ENCODE assay signal across 1 cellular context in the genomic region with DNA sequence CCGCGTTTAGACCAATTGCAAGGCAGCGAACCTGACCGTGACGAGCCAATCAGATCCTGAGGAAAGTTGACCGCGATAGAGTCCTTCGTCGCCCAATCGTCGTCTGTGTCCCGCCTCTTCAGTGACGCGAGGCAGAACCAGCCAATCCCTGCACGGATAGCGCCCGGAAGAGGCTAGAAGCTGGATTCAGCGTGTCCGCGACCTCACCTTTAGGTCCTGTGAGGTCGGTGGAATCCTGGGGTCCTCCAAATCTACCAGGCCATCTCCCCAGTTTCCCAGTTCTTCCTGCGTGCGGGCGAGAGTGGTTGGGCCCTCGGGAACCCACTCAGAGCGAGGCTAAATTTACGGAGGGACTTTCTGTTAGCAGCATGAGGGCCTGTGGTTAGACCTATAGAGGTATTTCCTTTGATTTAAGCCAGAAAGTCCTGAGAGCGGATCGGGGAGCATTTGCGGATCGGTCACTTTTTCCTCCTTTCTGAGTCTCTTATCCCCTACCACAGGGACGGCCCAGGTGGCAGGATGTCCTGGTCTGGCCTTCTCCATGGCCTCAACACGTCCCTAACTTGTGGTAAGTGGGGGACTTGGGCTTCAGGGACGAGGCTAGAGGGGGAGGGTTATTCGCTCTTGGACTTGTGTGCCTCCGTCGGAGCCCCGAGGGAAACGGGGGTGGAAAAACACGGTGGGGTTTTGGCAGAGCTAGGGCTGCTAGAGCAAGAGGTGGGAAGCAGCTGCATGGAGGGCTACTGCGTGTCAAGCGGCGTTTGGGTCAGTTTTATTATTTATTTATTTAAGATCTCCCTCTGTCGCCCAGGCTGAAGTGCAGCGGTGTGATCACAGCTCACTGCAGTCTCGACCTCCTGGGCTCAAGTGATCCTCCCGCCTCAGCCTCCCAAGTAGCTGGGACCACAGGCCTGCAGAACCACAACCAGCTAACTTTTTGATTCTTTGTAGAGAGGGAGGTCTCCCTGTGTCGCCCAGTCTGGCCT.
TF ChIP-seq lines count a peak whose summit lies in the region.

A gene (plus strand): TSS at position 169 of the 986 bp plus-strand sequence. CDS start 351 bp downstream, at position 520.

TF ChIP-seq in HepG2, 621 proteins besides CTCF, POLR2A, EP300 and RAD21 (continued from another document and continues in another):
- TF ChIP-seq, protein P1, sequence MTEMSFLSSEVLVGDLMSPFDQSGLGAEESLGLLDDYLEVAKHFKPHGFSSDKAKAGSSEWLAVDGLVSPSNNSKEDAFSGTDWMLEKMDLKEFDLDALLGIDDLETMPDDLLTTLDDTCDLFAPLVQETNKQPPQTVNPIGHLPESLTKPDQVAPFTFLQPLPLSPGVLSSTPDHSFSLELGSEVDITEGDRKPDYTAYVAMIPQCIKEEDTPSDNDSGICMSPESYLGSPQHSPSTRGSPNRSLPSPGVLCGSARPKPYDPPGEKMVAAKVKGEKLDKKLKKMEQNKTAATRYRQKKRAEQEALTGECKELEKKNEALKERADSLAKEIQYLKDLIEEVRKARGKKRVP (CRISPR knock-in tag; IDR thresholded peaks at IDR 0.05): no peak
- TF ChIP-seq JDP2 (CRISPR knock-in tag; IDR thresholded peaks at IDR 0.05; ENCODE audit: borderline replicate concordance) (no peak), MEIS2 (CRISPR knock-in tag; IDR thresholded peaks at IDR 0.05) (0 out of 2 replicates have a peak, but pooled peaks have one; percentile 37), PHF21A (CRISPR knock-in tag; IDR thresholded peaks at IDR 0.05) (peak; percentile 65; the same call in 1 of the 2 replicates), ZMAT3 (CRISPR knock-in tag; conservative IDR thresholded peaks at IDR 0.05) (peak; percentile 75; the same call in 1 of the 2 replicates), CREM (IDR thresholded peaks at IDR 0.05) (peak; percentile 86), CREM (CRISPR knock-in tag; IDR thresholded peaks at IDR 0.05) (no peak), RXRB (CRISPR knock-in tag; IDR thresholded peaks at IDR 0.05; ENCODE audit: borderline replicate concordance) (no peak), ATF1 (CRISPR knock-in tag; IDR thresholded peaks at IDR 0.05) (peak; percentile 92), STAG1 (CRISPR knock-in tag; IDR thresholded peaks at IDR 0.05) (no peak), ZNF441 (CRISPR knock-in tag; IDR thresholded peaks at IDR 0.05; ENCODE audit: borderline replicate concordance) (peak; percentile 93), AHR (CRISPR knock-in tag; IDR thresholded peaks at IDR 0.05) (peak; percentile 25; the same call in 1 of the 2 replicates), MXI1 (IDR thresholded peaks at IDR 0.05; ENCODE audit: borderline replicate concordance, low read depth, low read length) (peak; percentile 84; the same call in 1 of the 3 replicates), ASH2L (IDR thresholded peaks at IDR 0.05; ENCODE audit: insufficient read length, low read depth, low read length) (peak; percentile 20), RFX5 (IDR thresholded peaks at IDR 0.05; ENCODE audit: low read depth, low read length) (peak; percentile 64; the same call in 1 of the 2 replicates), CHD2 (IDR thresholded peaks at IDR 0.05; ENCODE audit: low read depth, low read length) (peak; percentile 11; the same call in 1 of the 2 replicates), ZNF432 (CRISPR knock-in tag; IDR thresholded peaks at IDR 0.05; ENCODE audit: borderline replicate concordance) (no peak), RFXAP (CRISPR knock-in tag; IDR thresholded peaks at IDR 0.05; ENCODE audit: borderline replicate concordance) (peak; percentile 56), ZNF713 (CRISPR knock-in tag; IDR thresholded peaks at IDR 0.05) (no peak), ZNF572 (CRISPR knock-in tag; IDR thresholded peaks at IDR 0.05) (0 out of 2 replicates have a peak, but pooled peaks have one; percentile 28), JUNB (CRISPR knock-in tag; IDR thresholded peaks at IDR 0.05; ENCODE audit: borderline replicate concordance) (no peak), SRY (CRISPR knock-in tag; IDR thresholded peaks at IDR 0.05) (no peak), RBM22 (optimal IDR thresholded peaks at IDR 0.05; ENCODE audit: low read length) (no peak), ZNF772 (CRISPR knock-in tag; IDR thresholded peaks at IDR 0.05) (peak; percentile 10; the same call in 1 of the 2 replicates), PAX8 (CRISPR knock-in tag; IDR thresholded peaks at IDR 0.05; ENCODE audit: borderline replicate concordance) (no peak)
- TF ChIP-seq, protein P2, sequence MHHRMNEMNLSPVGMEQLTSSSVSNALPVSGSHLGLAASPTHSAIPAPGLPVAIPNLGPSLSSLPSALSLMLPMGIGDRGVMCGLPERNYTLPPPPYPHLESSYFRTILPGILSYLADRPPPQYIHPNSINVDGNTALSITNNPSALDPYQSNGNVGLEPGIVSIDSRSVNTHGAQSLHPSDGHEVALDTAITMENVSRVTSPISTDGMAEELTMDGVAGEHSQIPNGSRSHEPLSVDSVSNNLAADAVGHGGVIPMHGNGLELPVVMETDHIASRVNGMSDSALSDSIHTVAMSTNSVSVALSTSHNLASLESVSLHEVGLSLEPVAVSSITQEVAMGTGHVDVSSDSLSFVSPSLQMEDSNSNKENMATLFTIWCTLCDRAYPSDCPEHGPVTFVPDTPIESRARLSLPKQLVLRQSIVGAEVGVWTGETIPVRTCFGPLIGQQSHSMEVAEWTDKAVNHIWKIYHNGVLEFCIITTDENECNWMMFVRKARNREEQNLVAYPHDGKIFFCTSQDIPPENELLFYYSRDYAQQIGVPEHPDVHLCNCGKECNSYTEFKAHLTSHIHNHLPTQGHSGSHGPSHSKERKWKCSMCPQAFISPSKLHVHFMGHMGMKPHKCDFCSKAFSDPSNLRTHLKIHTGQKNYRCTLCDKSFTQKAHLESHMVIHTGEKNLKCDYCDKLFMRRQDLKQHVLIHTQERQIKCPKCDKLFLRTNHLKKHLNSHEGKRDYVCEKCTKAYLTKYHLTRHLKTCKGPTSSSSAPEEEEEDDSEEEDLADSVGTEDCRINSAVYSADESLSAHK (CRISPR knock-in tag; IDR thresholded peaks at IDR 0.05; ENCODE audit: borderline replicate concordance): no peak
- TF ChIP-seq, protein P3, sequence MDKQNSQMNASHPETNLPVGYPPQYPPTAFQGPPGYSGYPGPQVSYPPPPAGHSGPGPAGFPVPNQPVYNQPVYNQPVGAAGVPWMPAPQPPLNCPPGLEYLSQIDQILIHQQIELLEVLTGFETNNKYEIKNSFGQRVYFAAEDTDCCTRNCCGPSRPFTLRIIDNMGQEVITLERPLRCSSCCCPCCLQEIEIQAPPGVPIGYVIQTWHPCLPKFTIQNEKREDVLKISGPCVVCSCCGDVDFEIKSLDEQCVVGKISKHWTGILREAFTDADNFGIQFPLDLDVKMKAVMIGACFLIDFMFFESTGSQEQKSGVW (CRISPR knock-in tag; IDR thresholded peaks at IDR 0.05; ENCODE audit: borderline replicate concordance): no peak
- TF ChIP-seq, protein P4, sequence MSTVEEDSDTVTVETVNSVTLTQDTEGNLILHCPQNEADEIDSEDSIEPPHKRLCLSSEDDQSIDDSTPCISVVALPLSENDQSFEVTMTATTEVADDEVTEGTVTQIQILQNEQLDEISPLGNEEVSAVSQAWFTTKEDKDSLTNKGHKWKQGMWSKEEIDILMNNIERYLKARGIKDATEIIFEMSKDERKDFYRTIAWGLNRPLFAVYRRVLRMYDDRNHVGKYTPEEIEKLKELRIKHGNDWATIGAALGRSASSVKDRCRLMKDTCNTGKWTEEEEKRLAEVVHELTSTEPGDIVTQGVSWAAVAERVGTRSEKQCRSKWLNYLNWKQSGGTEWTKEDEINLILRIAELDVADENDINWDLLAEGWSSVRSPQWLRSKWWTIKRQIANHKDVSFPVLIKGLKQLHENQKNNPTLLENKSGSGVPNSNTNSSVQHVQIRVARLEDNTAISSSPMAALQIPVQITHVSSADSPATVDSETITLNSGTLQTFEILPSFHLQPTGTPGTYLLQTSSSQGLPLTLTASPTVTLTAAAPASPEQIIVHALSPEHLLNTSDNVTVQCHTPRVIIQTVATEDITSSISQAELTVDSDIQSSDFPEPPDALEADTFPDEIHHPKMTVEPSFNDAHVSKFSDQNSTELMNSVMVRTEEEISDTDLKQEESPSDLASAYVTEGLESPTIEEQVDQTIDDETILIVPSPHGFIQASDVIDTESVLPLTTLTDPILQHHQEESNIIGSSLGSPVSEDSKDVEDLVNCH (CRISPR knock-in tag; IDR thresholded peaks at IDR 0.05): no peak
- TF ChIP-seq, protein P5, sequence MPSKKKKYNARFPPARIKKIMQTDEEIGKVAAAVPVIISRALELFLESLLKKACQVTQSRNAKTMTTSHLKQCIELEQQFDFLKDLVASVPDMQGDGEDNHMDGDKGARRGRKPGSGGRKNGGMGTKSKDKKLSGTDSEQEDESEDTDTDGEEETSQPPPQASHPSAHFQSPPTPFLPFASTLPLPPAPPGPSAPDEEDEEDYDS (CRISPR knock-in tag; IDR thresholded peaks at IDR 0.05): peak; percentile 61; the same call in 1 of the 2 replicates
- TF ChIP-seq, protein P6, sequence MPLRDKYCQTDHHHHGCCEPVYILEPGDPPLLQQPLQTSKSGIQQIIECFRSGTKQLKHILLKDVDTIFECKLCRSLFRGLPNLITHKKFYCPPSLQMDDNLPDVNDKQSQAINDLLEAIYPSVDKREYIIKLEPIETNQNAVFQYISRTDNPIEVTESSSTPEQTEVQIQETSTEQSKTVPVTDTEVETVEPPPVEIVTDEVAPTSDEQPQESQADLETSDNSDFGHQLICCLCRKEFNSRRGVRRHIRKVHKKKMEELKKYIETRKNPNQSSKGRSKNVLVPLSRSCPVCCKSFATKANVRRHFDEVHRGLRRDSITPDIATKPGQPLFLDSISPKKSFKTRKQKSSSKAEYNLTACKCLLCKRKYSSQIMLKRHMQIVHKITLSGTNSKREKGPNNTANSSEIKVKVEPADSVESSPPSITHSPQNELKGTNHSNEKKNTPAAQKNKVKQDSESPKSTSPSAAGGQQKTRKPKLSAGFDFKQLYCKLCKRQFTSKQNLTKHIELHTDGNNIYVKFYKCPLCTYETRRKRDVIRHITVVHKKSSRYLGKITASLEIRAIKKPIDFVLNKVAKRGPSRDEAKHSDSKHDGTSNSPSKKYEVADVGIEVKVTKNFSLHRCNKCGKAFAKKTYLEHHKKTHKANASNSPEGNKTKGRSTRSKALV (CRISPR knock-in tag; IDR thresholded peaks at IDR 0.05): 0 out of 2 replicates have a peak, but pooled peaks have one; percentile 44
- TF ChIP-seq, protein P7, sequence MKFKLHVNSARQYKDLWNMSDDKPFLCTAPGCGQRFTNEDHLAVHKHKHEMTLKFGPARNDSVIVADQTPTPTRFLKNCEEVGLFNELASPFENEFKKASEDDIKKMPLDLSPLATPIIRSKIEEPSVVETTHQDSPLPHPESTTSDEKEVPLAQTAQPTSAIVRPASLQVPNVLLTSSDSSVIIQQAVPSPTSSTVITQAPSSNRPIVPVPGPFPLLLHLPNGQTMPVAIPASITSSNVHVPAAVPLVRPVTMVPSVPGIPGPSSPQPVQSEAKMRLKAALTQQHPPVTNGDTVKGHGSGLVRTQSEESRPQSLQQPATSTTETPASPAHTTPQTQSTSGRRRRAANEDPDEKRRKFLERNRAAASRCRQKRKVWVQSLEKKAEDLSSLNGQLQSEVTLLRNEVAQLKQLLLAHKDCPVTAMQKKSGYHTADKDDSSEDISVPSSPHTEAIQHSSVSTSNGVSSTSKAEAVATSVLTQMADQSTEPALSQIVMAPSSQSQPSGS (CRISPR knock-in tag; IDR thresholded peaks at IDR 0.05): 0 out of 2 replicates have a peak, but pooled peaks have one; percentile 29
- TF ChIP-seq, protein P8, sequence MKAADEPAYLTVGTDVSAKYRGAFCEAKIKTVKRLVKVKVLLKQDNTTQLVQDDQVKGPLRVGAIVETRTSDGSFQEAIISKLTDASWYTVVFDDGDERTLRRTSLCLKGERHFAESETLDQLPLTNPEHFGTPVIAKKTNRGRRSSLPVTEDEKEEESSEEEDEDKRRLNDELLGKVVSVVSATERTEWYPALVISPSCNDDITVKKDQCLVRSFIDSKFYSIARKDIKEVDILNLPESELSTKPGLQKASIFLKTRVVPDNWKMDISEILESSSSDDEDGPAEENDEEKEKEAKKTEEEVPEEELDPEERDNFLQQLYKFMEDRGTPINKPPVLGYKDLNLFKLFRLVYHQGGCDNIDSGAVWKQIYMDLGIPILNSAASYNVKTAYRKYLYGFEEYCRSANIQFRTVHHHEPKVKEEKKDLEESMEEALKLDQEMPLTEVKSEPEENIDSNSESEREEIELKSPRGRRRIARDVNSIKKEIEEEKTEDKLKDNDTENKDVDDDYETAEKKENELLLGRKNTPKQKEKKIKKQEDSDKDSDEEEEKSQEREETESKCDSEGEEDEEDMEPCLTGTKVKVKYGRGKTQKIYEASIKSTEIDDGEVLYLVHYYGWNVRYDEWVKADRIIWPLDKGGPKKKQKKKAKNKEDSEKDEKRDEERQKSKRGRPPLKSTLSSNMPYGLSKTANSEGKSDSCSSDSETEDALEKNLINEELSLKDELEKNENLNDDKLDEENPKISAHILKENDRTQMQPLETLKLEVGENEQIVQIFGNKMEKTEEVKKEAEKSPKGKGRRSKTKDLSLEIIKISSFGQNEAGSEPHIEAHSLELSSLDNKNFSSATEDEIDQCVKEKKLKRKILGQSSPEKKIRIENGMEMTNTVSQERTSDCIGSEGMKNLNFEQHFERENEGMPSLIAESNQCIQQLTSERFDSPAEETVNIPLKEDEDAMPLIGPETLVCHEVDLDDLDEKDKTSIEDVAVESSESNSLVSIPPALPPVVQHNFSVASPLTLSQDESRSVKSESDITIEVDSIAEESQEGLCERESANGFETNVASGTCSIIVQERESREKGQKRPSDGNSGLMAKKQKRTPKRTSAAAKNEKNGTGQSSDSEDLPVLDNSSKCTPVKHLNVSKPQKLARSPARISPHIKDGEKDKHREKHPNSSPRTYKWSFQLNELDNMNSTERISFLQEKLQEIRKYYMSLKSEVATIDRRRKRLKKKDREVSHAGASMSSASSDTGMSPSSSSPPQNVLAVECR (CRISPR knock-in tag; IDR thresholded peaks at IDR 0.05; ENCODE audit: borderline replicate concordance): peak; percentile 53
- TF ChIP-seq, protein P9, sequence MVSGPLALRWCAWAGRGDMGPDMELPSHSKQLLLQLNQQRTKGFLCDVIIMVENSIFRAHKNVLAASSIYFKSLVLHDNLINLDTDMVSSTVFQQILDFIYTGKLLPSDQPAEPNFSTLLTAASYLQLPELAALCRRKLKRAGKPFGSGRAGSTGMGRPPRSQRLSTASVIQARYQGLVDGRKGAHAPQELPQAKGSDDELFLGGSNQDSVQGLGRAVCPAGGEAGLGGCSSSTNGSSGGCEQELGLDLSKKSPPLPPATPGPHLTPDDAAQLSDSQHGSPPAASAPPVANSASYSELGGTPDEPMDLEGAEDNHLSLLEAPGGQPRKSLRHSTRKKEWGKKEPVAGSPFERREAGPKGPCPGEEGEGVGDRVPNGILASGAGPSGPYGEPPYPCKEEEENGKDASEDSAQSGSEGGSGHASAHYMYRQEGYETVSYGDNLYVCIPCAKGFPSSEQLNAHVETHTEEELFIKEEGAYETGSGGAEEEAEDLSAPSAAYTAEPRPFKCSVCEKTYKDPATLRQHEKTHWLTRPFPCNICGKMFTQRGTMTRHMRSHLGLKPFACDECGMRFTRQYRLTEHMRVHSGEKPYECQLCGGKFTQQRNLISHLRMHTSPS (CRISPR knock-in tag; IDR thresholded peaks at IDR 0.05; ENCODE audit: low read depth): no peak
- TF ChIP-seq, protein P10, sequence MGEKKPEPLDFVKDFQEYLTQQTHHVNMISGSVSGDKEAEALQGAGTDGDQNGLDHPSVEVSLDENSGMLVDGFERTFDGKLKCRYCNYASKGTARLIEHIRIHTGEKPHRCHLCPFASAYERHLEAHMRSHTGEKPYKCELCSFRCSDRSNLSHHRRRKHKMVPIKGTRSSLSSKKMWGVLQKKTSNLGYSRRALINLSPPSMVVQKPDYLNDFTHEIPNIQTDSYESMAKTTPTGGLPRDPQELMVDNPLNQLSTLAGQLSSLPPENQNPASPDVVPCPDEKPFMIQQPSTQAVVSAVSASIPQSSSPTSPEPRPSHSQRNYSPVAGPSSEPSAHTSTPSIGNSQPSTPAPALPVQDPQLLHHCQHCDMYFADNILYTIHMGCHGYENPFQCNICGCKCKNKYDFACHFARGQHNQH (CRISPR knock-in tag; IDR thresholded peaks at IDR 0.05): 0 out of 2 replicates have a peak, but pooled peaks have one; percentile 23
